1 cellular context compared by ENCODE assay signal in the genomic region with DNA sequence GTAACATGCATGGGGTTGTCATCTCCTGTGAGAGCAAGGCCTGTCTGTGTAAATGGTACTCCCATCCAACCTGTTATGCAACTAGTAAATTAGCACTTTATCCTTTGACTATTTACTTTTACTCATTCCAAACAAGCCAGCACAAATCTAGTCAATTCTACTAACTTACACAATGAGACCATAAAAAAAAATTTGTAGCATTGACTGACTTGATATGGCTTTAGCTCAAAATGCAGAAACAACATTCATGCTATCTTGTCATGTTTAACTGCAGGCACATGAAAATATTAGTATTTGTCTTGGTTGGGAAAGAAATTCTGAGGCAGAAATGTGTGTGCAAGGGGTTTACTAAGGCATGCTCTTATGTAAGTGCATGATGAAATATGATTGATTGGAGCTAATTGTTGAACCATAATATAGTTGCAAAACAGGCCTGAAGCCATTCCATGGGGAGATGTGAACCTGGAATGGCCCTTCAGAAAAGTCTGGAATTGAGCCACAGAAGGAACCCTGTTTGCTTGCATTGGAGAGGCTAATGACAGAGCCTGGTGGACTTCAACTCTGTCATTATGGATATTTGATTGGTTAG.
A peak's percentile ranks its signal among the peaks of the same experiment; 100 is the strongest.
TF ChIP-seq lines count a peak whose summit lies in the region.

No MANE protein-coding gene starts in this region.

TF ChIP-seq in HepG2, 621 proteins besides CTCF, POLR2A, EP300 and RAD21 (continued from another document and continues in another):
- TF ChIP-seq, protein P1, sequence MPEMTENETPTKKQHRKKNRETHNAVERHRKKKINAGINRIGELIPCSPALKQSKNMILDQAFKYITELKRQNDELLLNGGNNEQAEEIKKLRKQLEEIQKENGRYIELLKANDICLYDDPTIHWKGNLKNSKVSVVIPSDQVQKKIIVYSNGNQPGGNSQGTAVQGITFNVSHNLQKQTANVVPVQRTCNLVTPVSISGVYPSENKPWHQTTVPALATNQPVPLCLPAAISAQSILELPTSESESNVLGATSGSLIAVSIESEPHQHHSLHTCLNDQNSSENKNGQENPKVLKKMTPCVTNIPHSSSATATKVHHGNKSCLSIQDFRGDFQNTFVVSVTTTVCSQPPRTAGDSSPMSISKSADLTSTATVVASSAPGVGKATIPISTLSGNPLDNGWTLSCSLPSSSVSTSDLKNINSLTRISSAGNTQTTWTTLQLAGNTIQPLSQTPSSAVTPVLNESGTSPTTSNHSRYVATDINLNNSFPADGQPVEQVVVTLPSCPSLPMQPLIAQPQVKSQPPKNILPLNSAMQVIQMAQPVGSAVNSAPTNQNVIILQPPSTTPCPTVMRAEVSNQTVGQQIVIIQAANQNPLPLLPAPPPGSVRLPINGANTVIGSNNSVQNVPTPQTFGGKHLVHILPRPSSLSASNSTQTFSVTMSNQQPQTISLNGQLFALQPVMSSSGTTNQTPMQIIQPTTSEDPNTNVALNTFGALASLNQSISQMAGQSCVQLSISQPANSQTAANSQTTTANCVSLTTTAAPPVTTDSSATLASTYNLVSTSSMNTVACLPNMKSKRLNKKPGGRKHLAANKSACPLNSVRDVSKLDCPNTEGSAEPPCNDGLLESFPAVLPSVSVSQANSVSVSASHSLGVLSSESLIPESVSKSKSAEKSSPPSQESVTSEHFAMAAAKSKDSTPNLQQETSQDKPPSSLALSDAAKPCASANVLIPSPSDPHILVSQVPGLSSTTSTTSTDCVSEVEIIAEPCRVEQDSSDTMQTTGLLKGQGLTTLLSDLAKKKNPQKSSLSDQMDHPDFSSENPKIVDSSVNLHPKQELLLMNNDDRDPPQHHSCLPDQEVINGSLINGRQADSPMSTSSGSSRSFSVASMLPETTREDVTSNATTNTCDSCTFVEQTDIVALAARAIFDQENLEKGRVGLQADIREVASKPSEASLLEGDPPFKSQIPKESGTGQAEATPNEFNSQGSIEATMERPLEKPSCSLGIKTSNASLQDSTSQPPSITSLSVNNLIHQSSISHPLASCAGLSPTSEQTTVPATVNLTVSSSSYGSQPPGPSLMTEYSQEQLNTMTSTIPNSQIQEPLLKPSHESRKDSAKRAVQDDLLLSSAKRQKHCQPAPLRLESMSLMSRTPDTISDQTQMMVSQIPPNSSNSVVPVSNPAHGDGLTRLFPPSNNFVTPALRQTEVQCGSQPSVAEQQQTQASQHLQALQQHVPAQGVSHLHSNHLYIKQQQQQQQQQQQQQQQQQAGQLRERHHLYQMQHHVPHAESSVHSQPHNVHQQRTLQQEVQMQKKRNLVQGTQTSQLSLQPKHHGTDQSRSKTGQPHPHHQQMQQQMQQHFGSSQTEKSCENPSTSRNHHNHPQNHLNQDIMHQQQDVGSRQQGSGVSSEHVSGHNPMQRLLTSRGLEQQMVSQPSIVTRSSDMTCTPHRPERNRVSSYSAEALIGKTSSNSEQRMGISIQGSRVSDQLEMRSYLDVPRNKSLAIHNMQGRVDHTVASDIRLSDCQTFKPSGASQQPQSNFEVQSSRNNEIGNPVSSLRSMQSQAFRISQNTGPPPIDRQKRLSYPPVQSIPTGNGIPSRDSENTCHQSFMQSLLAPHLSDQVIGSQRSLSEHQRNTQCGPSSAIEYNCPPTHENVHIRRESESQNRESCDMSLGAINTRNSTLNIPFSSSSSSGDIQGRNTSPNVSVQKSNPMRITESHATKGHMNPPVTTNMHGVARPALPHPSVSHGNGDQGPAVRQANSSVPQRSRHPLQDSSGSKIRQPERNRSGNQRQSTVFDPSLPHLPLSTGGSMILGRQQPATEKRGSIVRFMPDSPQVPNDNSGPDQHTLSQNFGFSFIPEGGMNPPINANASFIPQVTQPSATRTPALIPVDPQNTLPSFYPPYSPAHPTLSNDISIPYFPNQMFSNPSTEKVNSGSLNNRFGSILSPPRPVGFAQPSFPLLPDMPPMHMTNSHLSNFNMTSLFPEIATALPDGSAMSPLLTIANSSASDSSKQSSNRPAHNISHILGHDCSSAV (CRISPR knock-in tag; IDR thresholded peaks at IDR 0.05; ENCODE audit: borderline replicate concordance): no peak
- TF ChIP-seq, protein P2, sequence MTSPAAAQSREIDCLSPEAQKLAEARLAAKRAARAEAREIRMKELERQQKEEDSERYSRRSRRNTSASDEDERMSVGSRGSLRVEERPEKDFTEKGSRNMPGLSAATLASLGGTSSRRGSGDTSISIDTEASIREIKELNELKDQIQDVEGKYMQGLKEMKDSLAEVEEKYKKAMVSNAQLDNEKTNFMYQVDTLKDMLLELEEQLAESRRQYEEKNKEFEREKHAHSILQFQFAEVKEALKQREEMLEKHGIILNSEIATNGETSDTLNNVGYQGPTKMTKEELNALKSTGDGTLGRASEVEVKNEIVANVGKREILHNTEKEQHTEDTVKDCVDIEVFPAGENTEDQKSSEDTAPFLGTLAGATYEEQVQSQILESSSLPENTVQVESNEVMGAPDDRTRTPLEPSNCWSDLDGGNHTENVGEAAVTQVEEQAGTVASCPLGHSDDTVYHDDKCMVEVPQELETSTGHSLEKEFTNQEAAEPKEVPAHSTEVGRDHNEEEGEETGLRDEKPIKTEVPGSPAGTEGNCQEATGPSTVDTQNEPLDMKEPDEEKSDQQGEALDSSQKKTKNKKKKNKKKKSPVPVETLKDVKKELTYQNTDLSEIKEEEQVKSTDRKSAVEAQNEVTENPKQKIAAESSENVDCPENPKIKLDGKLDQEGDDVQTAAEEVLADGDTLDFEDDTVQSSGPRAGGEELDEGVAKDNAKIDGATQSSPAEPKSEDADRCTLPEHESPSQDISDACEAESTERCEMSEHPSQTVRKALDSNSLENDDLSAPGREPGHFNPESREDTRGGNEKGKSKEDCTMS (CRISPR knock-in tag; conservative IDR thresholded peaks at IDR 0.05): no peak
- no peak for TF ChIP-seq REPIN1 (CRISPR knock-in tag; IDR thresholded peaks at IDR 0.05; ENCODE audit: borderline replicate concordance, low read depth)
- no peak for TF ChIP-seq ZIK1 (CRISPR knock-in tag; IDR thresholded peaks at IDR 0.05; ENCODE audit: borderline replicate concordance, low read depth)
- no peak for TF ChIP-seq ZBTB8A (CRISPR knock-in tag; IDR thresholded peaks at IDR 0.05; ENCODE audit: borderline replicate concordance, low read depth)
- TF ChIP-seq ZNF333 (CRISPR knock-in tag; IDR thresholded peaks at IDR 0.05; ENCODE audit: borderline replicate concordance): no peak
- TF ChIP-seq NFKBIZ (CRISPR knock-in tag; IDR thresholded peaks at IDR 0.05): peak; percentile 44; the same call in 1 of the 2 replicates
- TF ChIP-seq, protein P3, sequence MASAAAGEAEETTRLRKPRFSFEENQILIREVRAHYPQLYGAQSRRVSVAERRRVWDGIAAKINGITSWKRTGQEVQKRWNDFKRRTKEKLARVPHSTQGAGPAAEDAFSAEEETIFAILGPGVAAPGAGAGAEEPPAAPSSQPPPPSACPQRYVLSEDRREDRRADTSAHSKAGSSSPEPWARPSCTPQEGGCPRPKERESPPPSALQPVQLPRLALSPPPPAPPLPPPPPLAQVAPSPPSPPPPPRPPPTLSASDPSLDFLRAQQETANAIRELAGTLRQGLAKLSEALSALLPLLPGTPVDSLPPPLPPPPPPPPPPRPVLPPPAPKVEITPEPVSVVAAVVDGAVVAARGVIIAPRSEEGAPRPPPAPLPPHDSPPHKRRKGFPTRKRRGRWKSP (CRISPR knock-in tag; IDR thresholded peaks at IDR 0.05): peak; percentile 66; the same call in 1 of the 2 replicates
- TF ChIP-seq, protein P4, sequence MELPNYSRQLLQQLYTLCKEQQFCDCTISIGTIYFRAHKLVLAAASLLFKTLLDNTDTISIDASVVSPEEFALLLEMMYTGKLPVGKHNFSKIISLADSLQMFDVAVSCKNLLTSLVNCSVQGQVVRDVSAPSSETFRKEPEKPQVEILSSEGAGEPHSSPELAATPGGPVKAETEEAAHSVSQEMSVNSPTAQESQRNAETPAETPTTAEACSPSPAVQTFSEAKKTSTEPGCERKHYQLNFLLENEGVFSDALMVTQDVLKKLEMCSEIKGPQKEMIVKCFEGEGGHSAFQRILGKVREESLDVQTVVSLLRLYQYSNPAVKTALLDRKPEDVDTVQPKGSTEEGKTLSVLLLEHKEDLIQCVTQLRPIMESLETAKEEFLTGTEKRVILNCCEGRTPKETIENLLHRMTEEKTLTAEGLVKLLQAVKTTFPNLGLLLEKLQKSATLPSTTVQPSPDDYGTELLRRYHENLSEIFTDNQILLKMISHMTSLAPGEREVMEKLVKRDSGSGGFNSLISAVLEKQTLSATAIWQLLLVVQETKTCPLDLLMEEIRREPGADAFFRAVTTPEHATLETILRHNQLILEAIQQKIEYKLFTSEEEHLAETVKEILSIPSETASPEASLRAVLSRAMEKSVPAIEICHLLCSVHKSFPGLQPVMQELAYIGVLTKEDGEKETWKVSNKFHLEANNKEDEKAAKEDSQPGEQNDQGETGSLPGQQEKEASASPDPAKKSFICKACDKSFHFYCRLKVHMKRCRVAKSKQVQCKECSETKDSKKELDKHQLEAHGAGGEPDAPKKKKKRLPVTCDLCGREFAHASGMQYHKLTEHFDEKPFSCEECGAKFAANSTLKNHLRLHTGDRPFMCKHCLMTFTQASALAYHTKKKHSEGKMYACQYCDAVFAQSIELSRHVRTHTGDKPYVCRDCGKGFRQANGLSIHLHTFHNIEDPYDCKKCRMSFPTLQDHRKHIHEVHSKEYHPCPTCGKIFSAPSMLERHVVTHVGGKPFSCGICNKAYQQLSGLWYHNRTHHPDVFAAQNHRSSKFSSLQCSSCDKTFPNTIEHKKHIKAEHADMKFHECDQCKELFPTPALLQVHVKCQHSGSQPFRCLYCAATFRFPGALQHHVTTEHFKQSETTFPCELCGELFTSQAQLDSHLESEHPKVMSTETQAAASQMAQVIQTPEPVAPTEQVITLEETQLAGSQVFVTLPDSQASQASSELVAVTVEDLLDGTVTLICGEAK (IDR thresholded peaks at IDR 0.05): no peak
- TF ChIP-seq, protein P4 (CRISPR knock-in tag; IDR thresholded peaks at IDR 0.05): peak; percentile 52; the same call in 1 of the 2 replicates
- TF ChIP-seq, protein P5, sequence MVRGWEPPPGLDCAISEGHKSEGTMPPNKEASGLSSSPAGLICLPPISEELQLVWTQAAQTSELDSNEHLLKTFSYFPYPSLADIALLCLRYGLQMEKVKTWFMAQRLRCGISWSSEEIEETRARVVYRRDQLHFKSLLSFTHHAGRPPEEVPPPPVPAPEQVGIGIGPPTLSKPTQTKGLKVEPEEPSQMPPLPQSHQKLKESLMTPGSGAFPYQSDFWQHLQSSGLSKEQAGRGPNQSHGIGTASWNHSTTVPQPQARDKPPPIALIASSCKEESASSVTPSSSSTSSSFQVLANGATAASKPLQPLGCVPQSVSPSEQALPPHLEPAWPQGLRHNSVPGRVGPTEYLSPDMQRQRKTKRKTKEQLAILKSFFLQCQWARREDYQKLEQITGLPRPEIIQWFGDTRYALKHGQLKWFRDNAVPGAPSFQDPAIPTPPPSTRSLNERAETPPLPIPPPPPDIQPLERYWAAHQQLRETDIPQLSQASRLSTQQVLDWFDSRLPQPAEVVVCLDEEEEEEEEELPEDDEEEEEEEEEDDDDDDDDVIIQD (CRISPR knock-in tag; IDR thresholded peaks at IDR 0.05; ENCODE audit: low read depth): peak; percentile 65; the same call in 1 of the 2 replicates
- TF ChIP-seq ZMYM3 (CRISPR knock-in tag; IDR thresholded peaks at IDR 0.05): peak; percentile 9; the same call in 1 of the 2 replicates
- TF ChIP-seq HNRNPUL1 (IDR thresholded peaks at IDR 0.05; ENCODE audit: low read depth, low read length): no peak
- no peak for TF ChIP-seq MAZ (IDR thresholded peaks at IDR 0.05; ENCODE audit: borderline replicate concordance, low read depth, low read length)
- peak; percentile 56; the same call in 1 of the 2 replicates for TF ChIP-seq MAZ (CRISPR knock-in tag; IDR thresholded peaks at IDR 0.05; ENCODE audit: low read depth)
- no peak for TF ChIP-seq U2AF1 (optimal IDR thresholded peaks at IDR 0.05; ENCODE audit: low read depth, low read length)
- peak; percentile 85 for TF ChIP-seq FOSL2 (CRISPR knock-in tag; IDR thresholded peaks at IDR 0.05)
- TF ChIP-seq TGIF2 (CRISPR knock-in tag; IDR thresholded peaks at IDR 0.05): peak; percentile 71
- TF ChIP-seq AHR (CRISPR knock-in tag; IDR thresholded peaks at IDR 0.05): no peak
- TF ChIP-seq, protein P6, sequence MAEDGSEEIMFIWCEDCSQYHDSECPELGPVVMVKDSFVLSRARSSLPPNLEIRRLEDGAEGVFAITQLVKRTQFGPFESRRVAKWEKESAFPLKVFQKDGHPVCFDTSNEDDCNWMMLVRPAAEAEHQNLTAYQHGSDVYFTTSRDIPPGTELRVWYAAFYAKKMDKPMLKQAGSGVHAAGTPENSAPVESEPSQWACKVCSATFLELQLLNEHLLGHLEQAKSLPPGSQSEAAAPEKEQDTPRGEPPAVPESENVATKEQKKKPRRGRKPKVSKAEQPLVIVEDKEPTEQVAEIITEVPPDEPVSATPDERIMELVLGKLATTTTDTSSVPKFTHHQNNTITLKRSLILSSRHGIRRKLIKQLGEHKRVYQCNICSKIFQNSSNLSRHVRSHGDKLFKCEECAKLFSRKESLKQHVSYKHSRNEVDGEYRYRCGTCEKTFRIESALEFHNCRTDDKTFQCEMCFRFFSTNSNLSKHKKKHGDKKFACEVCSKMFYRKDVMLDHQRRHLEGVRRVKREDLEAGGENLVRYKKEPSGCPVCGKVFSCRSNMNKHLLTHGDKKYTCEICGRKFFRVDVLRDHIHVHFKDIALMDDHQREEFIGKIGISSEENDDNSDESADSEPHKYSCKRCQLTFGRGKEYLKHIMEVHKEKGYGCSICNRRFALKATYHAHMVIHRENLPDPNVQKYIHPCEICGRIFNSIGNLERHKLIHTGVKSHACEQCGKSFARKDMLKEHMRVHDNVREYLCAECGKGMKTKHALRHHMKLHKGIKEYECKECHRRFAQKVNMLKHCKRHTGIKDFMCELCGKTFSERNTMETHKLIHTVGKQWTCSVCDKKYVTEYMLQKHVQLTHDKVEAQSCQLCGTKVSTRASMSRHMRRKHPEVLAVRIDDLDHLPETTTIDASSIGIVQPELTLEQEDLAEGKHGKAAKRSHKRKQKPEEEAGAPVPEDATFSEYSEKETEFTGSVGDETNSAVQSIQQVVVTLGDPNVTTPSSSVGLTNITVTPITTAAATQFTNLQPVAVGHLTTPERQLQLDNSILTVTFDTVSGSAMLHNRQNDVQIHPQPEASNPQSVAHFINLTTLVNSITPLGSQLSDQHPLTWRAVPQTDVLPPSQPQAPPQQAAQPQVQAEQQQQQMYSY (CRISPR knock-in tag; IDR thresholded peaks at IDR 0.05): peak; percentile 66
